ENCODE assay signal across 19 cellular contexts in the genomic region with DNA sequence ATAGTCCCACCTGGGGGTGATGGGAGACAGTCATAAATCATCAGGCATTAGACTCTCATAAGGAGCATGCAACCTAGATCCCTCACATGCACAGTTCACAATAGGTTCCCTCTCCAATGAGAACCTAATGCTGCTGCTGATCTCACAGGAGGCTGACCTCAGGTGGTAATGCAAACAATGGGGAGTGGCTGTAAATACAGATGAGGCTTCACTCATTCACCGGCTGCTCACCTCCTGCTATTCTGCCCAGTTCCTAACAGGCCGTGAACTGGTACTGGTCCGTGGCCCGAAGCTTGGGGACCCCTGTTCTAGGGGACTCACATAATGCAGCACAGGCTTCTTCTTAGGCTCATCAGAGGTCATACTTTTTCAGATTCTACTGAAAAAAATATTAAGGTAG.
DNase-seq lines count a peak whose midpoint lies in the region; ATAC-seq and TF ChIP-seq lines count a peak whose summit lies in the region.
"Had no signal": no experiment of that assay in that cellular context is flagged by ENCODE, and none has a peak within 500 bp of the region (broad histone marks: within the 10 kb centered on the region; RNA-seq: fewer than 3 reads in every experiment).

No MANE protein-coding gene starts in this region.

- H3K27ac Mint-ChIP-seq in WTC11 = no peak overlapping the region
- H3K27ac Mint-ChIP-seq in stimulated activated memory B cell treated with anti-CD40 and anti-IgM and Interleukin-4, amounts not matched to agents 10 μg/mL and 1 μg/mL and 100 μg/mL, for 72 hours = no peak overlapping the region
- H3K27ac Mint-ChIP-seq in activated CD4-positive, alpha-beta memory T cell treated with anti-CD3 and anti-CD28 coated beads, Interleukin-2, amount 10 ng/mL, durations not matched to agents 7 days and 5 days = no peak overlapping the region
- H3K27ac Mint-ChIP-seq: CD4-positive, CD25-positive, alpha-beta regulatory T cell; CD8-positive, alpha-beta memory T cell; IgD-negative memory B cell had no signal

- no peak overlapping the region for H3K4me2 ChIP-seq in neuronal stem cell (ENCODE audit: insufficient read depth, low read length, poor library complexity, severe bottlenecking)

- no peak overlapping the region for H3K4me3 ChIP-seq in neuronal stem cell (ENCODE audit: low read length in 2 of 2)
- H3K4me3 ChIP-seq: GM23248 had no signal

- H3K9me3 ChIP-seq in neuronal stem cell (replicated peaks in 1 of 2; ENCODE audit: control insufficient read depth in 2 of 2, insufficient read depth in 1 of 2, low read depth in 1 of 2, low read length in 2 of 2) = no peaks in the 10 kb centered on the region
- H3K9me3 ChIP-seq: BE2C had no signal

- H3K79me1 ChIP-seq in neuronal stem cell (ENCODE audit: low read depth, low read length) = no peaks in the 10 kb centered on the region

- no peak overlapping the region for H2AK5ac ChIP-seq in neuronal stem cell (ENCODE audit: low read depth, low read length)

- H4K91ac ChIP-seq in neuronal stem cell (ENCODE audit: low read depth, low read length, poor library complexity) = no peak overlapping the region

- H2BK12ac ChIP-seq in neuronal stem cell (ENCODE audit: low read length) = no peak overlapping the region

- no peak overlapping the region for H3K14ac ChIP-seq in neuronal stem cell (ENCODE audit: low read length)

- CTCF ChIA-PET in WTC11 (lab: Charles Lee) = no interaction called here
- CTCF ChIA-PET in activated CD4-positive, alpha-beta memory T cell treated with anti-CD3 and anti-CD28 coated beads, Interleukin-2, amount 10 ng/mL, durations not matched to agents 7 days and 5 days (lab: Charles Lee) = no interaction called here

- H3K4me1 Mint-ChIP-seq in WTC11 = peaks cover 6% of the 10 kb centered on the region; the same call in 1 of the 2 replicates
- H3K4me1 Mint-ChIP-seq in stimulated activated memory B cell treated with anti-CD40 and anti-IgM and Interleukin-4, amounts not matched to agents 10 μg/mL and 1 μg/mL and 100 μg/mL, for 72 hours = no peaks in the 10 kb centered on the region
- no peaks in the 10 kb centered on the region for H3K4me1 Mint-ChIP-seq in activated CD4-positive, alpha-beta memory T cell treated with anti-CD3 and anti-CD28 coated beads, Interleukin-2, amount 10 ng/mL, durations not matched to agents 7 days and 5 days
- H3K4me1 Mint-ChIP-seq: CD4-positive, CD25-positive, alpha-beta regulatory T cell; CD8-positive, alpha-beta memory T cell; IgD-negative memory B cell had no signal

- H3K23ac ChIP-seq in neuronal stem cell (ENCODE audit: low read depth, low read length, poor library complexity) = no peak overlapping the region

- H3K36me3 Mint-ChIP-seq in WTC11 = no peaks in the 10 kb centered on the region
- no peaks in the 10 kb centered on the region for H3K36me3 Mint-ChIP-seq in stimulated activated memory B cell treated with anti-CD40 and anti-IgM and Interleukin-4, amounts not matched to agents 10 μg/mL and 1 μg/mL and 100 μg/mL, for 72 hours
- H3K36me3 Mint-ChIP-seq in activated CD4-positive, alpha-beta memory T cell treated with anti-CD3 and anti-CD28 coated beads, Interleukin-2, amount 10 ng/mL, durations not matched to agents 7 days and 5 days (ENCODE audit: low read depth) = no peaks in the 10 kb centered on the region
- H3K36me3 Mint-ChIP-seq: CD4-positive, CD25-positive, alpha-beta regulatory T cell; CD8-positive, alpha-beta memory T cell; IgD-negative memory B cell had no signal

- no peaks in the 10 kb centered on the region for H3K4me1 ChIP-seq in neuronal stem cell (ENCODE audit: control insufficient read depth in 2 of 2, insufficient read depth in 1 of 2, low read depth in 1 of 2, low read length in 2 of 2)
- H3K4me1 ChIP-seq: BE2C had no signal

- WGBS in neuronal stem cell (ENCODE audit: extremely low coverage in 2 of 2, insufficient read length in 2 of 2, insufficient replicate concordance in 1 of 2), 2 donors = no CpG with 5 or more reads among the region's 4 CpGs

- H3K9ac ChIP-seq in neuronal stem cell (ENCODE audit: low read depth, low read length, poor library complexity) = no peak overlapping the region
- H3K9ac ChIP-seq: GM23248 had no signal

- H2BK5ac ChIP-seq in neuronal stem cell (ENCODE audit: low read length) = no peak overlapping the region

- H3K36me3 ChIP-seq in neuronal stem cell (replicated peaks in 1 of 2; ENCODE audit: control insufficient read depth in 2 of 2, insufficient read depth in 2 of 2, low read length in 2 of 2) = no peaks in the 10 kb centered on the region
- H3K36me3 ChIP-seq: BE2C had no signal

- no peak overlapping the region for H3K27ac ChIP-seq in neuronal stem cell (replicated peaks; ENCODE audit: low read length)
- H3K27ac ChIP-seq: GM23248 had no signal

- no peaks in the 10 kb centered on the region for H3K27me3 ChIP-seq in neuronal stem cell (ENCODE audit: control insufficient read depth in 3 of 3, insufficient read depth in 3 of 3, low read depth in 1 of 3, low read length in 3 of 3)
- H3K27me3 ChIP-seq: BE2C had no signal

- TF ChIP-seq CTCF in WTC11 (IDR thresholded peaks at IDR 0.05) = no peak

- no peak overlapping the region for H3K4me3 Mint-ChIP-seq in WTC11
- no peak overlapping the region for H3K4me3 Mint-ChIP-seq in stimulated activated memory B cell treated with anti-CD40 and anti-IgM and Interleukin-4, amounts not matched to agents 10 μg/mL and 1 μg/mL and 100 μg/mL, for 72 hours
- H3K4me3 Mint-ChIP-seq in activated CD4-positive, alpha-beta memory T cell treated with anti-CD3 and anti-CD28 coated beads, Interleukin-2, amount 10 ng/mL, durations not matched to agents 7 days and 5 days = no peak overlapping the region
- H3K4me3 Mint-ChIP-seq: CD4-positive, CD25-positive, alpha-beta regulatory T cell; CD8-positive, alpha-beta memory T cell; IgD-negative memory B cell had no signal

- H2AFZ ChIP-seq in neuronal stem cell (ENCODE audit: low read length) = no peak overlapping the region
- H2AFZ ChIP-seq: GM23248 had no signal

- no peaks in the 10 kb centered on the region for H3K27me3 Mint-ChIP-seq in WTC11 (ENCODE audit: low read depth)
- H3K27me3 Mint-ChIP-seq in stimulated activated memory B cell treated with anti-CD40 and anti-IgM and Interleukin-4, amounts not matched to agents 10 μg/mL and 1 μg/mL and 100 μg/mL, for 72 hours = no peaks in the 10 kb centered on the region
- no peaks in the 10 kb centered on the region for H3K27me3 Mint-ChIP-seq in activated CD4-positive, alpha-beta memory T cell treated with anti-CD3 and anti-CD28 coated beads, Interleukin-2, amount 10 ng/mL, durations not matched to agents 7 days and 5 days
- H3K27me3 Mint-ChIP-seq: CD4-positive, CD25-positive, alpha-beta regulatory T cell; IgD-negative memory B cell had no signal

- no peaks in the 10 kb centered on the region for H3K9me3 Mint-ChIP-seq in WTC11
- H3K9me3 Mint-ChIP-seq in stimulated activated memory B cell treated with anti-CD40 and anti-IgM and Interleukin-4, amounts not matched to agents 10 μg/mL and 1 μg/mL and 100 μg/mL, for 72 hours = no peaks in the 10 kb centered on the region
- no peaks in the 10 kb centered on the region for H3K9me3 Mint-ChIP-seq in activated CD4-positive, alpha-beta memory T cell treated with anti-CD3 and anti-CD28 coated beads, Interleukin-2, amount 10 ng/mL, durations not matched to agents 7 days and 5 days

- DNase-seq in DMS53 (lab: John Stamatoyannopoulos, UW) (peak; percentile 84), DMS53 treated with DMSO at 0.1 percent for 48 hours (lab: John Stamatoyannopoulos, UW; ENCODE audit: unreplicated experiment) (peak; percentile 43), WTC11 (ENCODE audit: low spot score) (no peak), neuronal stem cell (ENCODE audit: low spot score) (no peak)
- no peak for DNase-seq in activated CD4-positive, alpha-beta memory T cell treated with anti-CD3 and anti-CD28 coated beads, Interleukin-2, amount 10 ng/mL, durations not matched to agents 7 days and 5 days
- DNase-seq: ACHN; BE2C; C1 segment of cervical spinal cord; CD4-positive, CD25-positive, alpha-beta regulatory T cell; CD8-positive, alpha-beta memory T cell; COR-L47; DMS 273 treated with DMSO at 0.1 percent for 48 hours; DMS79; GDM1; GM23248 had no signal

- H3K4ac ChIP-seq in neuronal stem cell (ENCODE audit: low read length) = no peak overlapping the region

- H3K18ac ChIP-seq in neuronal stem cell (ENCODE audit: low read length) = no peak overlapping the region

- H4K8ac ChIP-seq in neuronal stem cell (ENCODE audit: low read depth, low read length) = no peak overlapping the region

- H2BK120ac ChIP-seq in neuronal stem cell (ENCODE audit: low read depth, low read length) = no peak overlapping the region

- POLR2A ChIA-PET in WTC11 (lab: Charles Lee) = no interaction called here
- POLR2A ChIA-PET in activated CD4-positive, alpha-beta memory T cell treated with anti-CD3 and anti-CD28 coated beads, Interleukin-2, amount 10 ng/mL, durations not matched to agents 7 days and 5 days (lab: Charles Lee) = no interaction called here

- ATAC-seq in WTC11 = peak; percentile 81
- peak; percentile 34 for ATAC-seq in stimulated activated memory B cell treated with anti-CD40 and anti-IgM and Interleukin-4, amounts not matched to agents 10 μg/mL and 1 μg/mL and 100 μg/mL, for 72 hours
- ATAC-seq: HCT116, HepG2 had no signal

- no peak overlapping the region for H2BK15ac ChIP-seq in neuronal stem cell (ENCODE audit: low read length)

TF ChIP-seq in WTC11, 78 proteins besides CTCF, POLR2A, EP300 and RAD21 (continues in another document):
- TF ChIP-seq, protein P1, sequence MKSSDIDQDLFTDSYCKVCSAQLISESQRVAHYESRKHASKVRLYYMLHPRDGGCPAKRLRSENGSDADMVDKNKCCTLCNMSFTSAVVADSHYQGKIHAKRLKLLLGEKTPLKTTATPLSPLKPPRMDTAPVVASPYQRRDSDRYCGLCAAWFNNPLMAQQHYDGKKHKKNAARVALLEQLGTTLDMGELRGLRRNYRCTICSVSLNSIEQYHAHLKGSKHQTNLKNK (CRISPR knock-in tag; IDR thresholded peaks at IDR 0.05) = no peak
- TF ChIP-seq GTF2I (CRISPR knock-in tag; conservative IDR thresholded peaks at IDR 0.05) = no peak

Comparison
In these comparisons a context has a peak if more than half of its experiments do, and no peak if none do; other contexts are left out.
1. DNase-seq: peak in DMS53 (single experiment) and DMS53 treated with DMSO at 0.1 percent for 48 hours (single experiment); none in WTC11 (single experiment), activated CD4-positive, alpha-beta memory T cell treated with anti-CD3 and anti-CD28 coated beads, Interleukin-2, amount 10 ng/mL, durations not matched to agents 7 days and 5 days (single experiment) and neuronal stem cell (single experiment).